Comparison of ENCODE assay signal across 10 cellular contexts in genomic region chr2:30979822-30980245, GRCh38.
DNase-seq lines count a peak whose midpoint lies in the region; ATAC-seq and TF ChIP-seq lines count a peak whose summit lies in the region.
"Had no signal": no experiment of that assay in that cellular context is flagged by ENCODE, and none has a peak within 500 bp of the region (broad histone marks: within the 10 kb centered on the region; RNA-seq: fewer than 3 reads in every experiment).

No MANE protein-coding gene starts in this region.

- peak; percentile 88 for DNase-seq in Daoy (ENCODE audit: low read depth)
- peak; percentile 50 for DNase-seq in NCI-H524 treated with DMSO at 0.1 percent for 48 hours (lab: John Stamatoyannopoulos, UW)
- peak; percentile 78 for DNase-seq in epithelial cell of proximal tubule (ENCODE audit: low read depth)
- peak; percentile 13 for DNase-seq in non-pigmented ciliary epithelial cell (ENCODE audit: low read depth)
- no peak for DNase-seq in HEK293T (ENCODE audit: extremely low spot score)
- DNase-seq in CD14-positive monocyte (ENCODE audit: low spot score) = no peak
- no peak for DNase-seq in anterior cingulate cortex (lab: John Stamatoyannopoulos, UW)
- DNase-seq: posterior cingulate gyrus had no signal

- intact Hi-C loops in CD14-positive monocyte (cut with micrococcal nuclease) = no loop called here

- peaks cover 0 to 1% (median 0%) of the 10 kb centered on the region in 7 donors for H3K9me3 Mint-ChIP-seq in CD14-positive monocyte
- H3K9me3 Mint-ChIP-seq: stimulated activated naive CD8-positive, alpha-beta T cell treated with anti-CD3 and anti-CD28 coated beads, Interleukin-15, Interleukin-2, amounts not matched to agents 100 ng/mL and 50 ng/mL, for 24 hours had no signal

- no peak overlapping the region for H3K4me3 ChIP-seq in epithelial cell of proximal tubule (ENCODE audit: low read depth, low read length)

- H3K27me3 Mint-ChIP-seq in CD14-positive monocyte (ENCODE audit: low read depth in 3 of 3) = peaks cover 0 to 2% (median 2%) of the 10 kb centered on the region in 3 donors
- H3K27me3 Mint-ChIP-seq: stimulated activated naive CD8-positive, alpha-beta T cell treated with anti-CD3 and anti-CD28 coated beads, Interleukin-15, Interleukin-2, amounts not matched to agents 100 ng/mL and 50 ng/mL, for 24 hours had no signal

- ATAC-seq in HG02938 (IDR thresholded peaks at IDR 0.05; ENCODE audit: unreplicated experiment) = no peak

- H3K27ac Mint-ChIP-seq in CD14-positive monocyte = peak overlapping the region in 1 of 7 donors; percentile 21
- H3K27ac Mint-ChIP-seq: stimulated activated naive CD8-positive, alpha-beta T cell treated with anti-CD3 and anti-CD28 coated beads, Interleukin-15, Interleukin-2, amounts not matched to agents 100 ng/mL and 50 ng/mL, for 24 hours had no signal

- no peaks in the 10 kb centered on the region for H3K36me3 Mint-ChIP-seq in CD14-positive monocyte

- TF ChIP-seq CTCF in epithelial cell of proximal tubule (conservative IDR thresholded peaks at IDR 0.05; ENCODE audit: low read depth, low read length) = peak; percentile 63
- TF ChIP-seq CTCF in CD14-positive monocyte (IDR thresholded peaks at IDR 0.05) = no peak

- CTCF ChIA-PET in HEK293T (lab: Yijun Ruan, JAX) = no interaction called here

- peaks cover 2% of the 10 kb centered on the region for H3K4me1 Mint-ChIP-seq in CD14-positive monocyte

- H3K4me3 Mint-ChIP-seq in CD14-positive monocyte = no peak overlapping the region
- H3K4me3 Mint-ChIP-seq: stimulated activated naive CD8-positive, alpha-beta T cell treated with anti-CD3 and anti-CD28 coated beads, Interleukin-15, Interleukin-2, amounts not matched to agents 100 ng/mL and 50 ng/mL, for 24 hours had no signal

- POLR2A ChIA-PET in HEK293T (lab: Yijun Ruan, JAX) = no interaction called here

TF ChIP-seq in HEK293T, 16 proteins besides CTCF, POLR2A, EP300 and RAD21:
- TF ChIP-seq ARNT (IDR thresholded peaks at IDR 0.05) (no peak), FOXA1 (IDR thresholded peaks at IDR 0.05) (no peak), CTBP1 (IDR thresholded peaks at IDR 0.05; ENCODE audit: borderline replicate concordance) (no peak), HDGF (IDR thresholded peaks at IDR 0.05; ENCODE audit: borderline replicate concordance) (no peak), TARDBP (IDR thresholded peaks at IDR 0.05) (no peak), PKNOX1 (IDR thresholded peaks at IDR 0.05) (no peak)

Comparison
In these comparisons a context has a peak if more than half of its experiments do, and no peak if none do; other contexts are left out.
1. DNase-seq: peak in Daoy (single experiment), NCI-H524 treated with DMSO at 0.1 percent for 48 hours (single experiment), epithelial cell of proximal tubule (single experiment) and non-pigmented ciliary epithelial cell (single experiment); none in HEK293T (single experiment), CD14-positive monocyte (single experiment) and anterior cingulate cortex (0 of 58).